8 cellular contexts compared by ENCODE assay signal in the genomic region with DNA sequence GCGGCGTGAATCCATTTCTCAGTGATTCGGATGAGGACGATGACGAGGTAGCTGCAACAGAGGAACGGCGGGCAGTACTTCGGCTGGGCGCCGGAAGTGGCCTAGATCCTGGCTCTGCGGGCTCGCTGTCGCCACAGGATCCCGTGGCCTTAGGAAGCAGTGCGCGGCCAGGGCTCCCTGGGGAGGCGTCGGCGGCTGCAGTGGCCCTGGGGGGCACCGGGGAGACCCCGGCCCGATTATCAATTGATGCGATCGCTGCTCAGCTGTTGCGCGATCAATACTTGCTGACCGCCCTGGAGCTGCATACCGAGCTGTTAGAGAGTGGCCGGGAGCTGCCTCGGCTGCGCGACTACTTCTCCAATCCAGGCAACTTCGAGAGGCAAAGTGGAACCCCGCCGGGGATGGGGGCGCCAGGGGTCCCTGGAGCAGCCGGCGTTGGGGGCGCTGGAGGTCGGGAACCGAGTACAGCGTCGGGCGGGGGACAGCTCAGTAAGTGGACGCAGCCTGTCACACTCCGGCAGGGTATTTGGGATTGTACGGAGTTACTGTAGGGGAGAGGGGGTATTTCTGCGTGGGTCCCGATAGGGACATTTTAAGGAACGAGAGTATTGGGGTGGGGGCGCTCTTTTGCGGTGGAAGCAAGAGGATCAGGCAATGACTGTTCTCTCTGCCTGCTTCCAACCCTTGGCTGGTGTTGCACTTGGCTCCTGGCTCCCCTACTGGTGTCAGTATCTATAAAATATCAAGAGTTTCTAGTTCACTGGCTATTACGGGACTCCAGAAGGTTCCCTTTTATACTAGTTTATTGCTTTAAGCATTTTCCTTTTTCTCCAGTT. TPM values are rescaled to one million over a fixed set of nuclear protein-coding genes. Genes with fewer than 3 reads are reported as not detected.
DNase-seq lines count a peak whose midpoint lies in the region; ATAC-seq and TF ChIP-seq lines count a peak whose summit lies in the region.

No MANE protein-coding gene starts in this region.

- peak; percentile 70 for DNase-seq in ELR (ENCODE audit: low read depth)
- DNase-seq in HCT116 (ENCODE audit: low read depth, low spot score), result no peak
- DNase-seq in NCI-H526 treated with DMSO at 0.1 percent for 48 hours (lab: John Stamatoyannopoulos, UW), result peak; percentile 43
- DNase-seq in activated T-helper 1 cell treated with anti-CD3 and anti-CD28 coated beads, Interleukin-12 subunit alpha, Interleukin-12 subunit beta, Interleukin-2, Interleukin-4 antibody, amounts not matched to agents 30 ng/mL and 10 ng/mL and 1 ng/mL, durations not matched to agents 14 hours and 24 hours and 36 hours (ENCODE audit: low spot score), result no peak
- DNase-seq in fibroblast of mammary gland (ENCODE audit: low read depth), result peak; percentile 30
- no peak for DNase-seq in vagina (ENCODE audit: extremely low spot score in 2 of 2)

- no peak; a peak in 1 of 6 replicates for TF ChIP-seq CTCF in HCT116 (IDR thresholded peaks at IDR 0.05 in 2 of 3, conservative IDR thresholded peaks at IDR 0.05 in 1 of 3; ENCODE audit: borderline replicate concordance in 1 of 3, insufficient read depth in 1 of 3, low read depth in 2 of 3, low read length in 2 of 3)
- TF ChIP-seq CTCF in fibroblast of mammary gland (conservative IDR thresholded peaks at IDR 0.05; ENCODE audit: control insufficient read depth, insufficient read depth, low read depth, low read length), result peak; percentile 10
- TF ChIP-seq CTCF in nephron (IDR thresholded peaks at IDR 0.05; ENCODE audit: unreplicated experiment in 3 of 3), result no peak
- no peak for TF ChIP-seq CTCF in vagina (IDR thresholded peaks at IDR 0.05)

- peak overlapping the region; percentile 81 for H3K9ac ChIP-seq in HCT116 (ENCODE audit: low read length)

- H3K9me3 Mint-ChIP-seq in activated T-helper 1 cell treated with anti-CD3 and anti-CD28 coated beads, Interleukin-12 subunit alpha, Interleukin-12 subunit beta, Interleukin-2, Interleukin-4 antibody, amounts not matched to agents 30 ng/mL and 10 ng/mL and 1 ng/mL, durations not matched to agents 14 hours and 24 hours and 36 hours, result peaks cover 7% of the 10 kb centered on the region
- peaks cover 3% of the 10 kb centered on the region for H3K9me3 Mint-ChIP-seq in nephron

- H3K9me3 ChIP-seq in HCT116 (ENCODE audit: control insufficient read depth in 1 of 2, insufficient read depth in 1 of 2, low read depth in 1 of 2, low read length in 2 of 2) (no peaks in the 10 kb centered on the region), vagina (no peaks in the 10 kb centered on the region)

- TF ChIP-seq POLR2A in HCT116 (IDR thresholded peaks at IDR 0.05; ENCODE audit: borderline replicate concordance, extremely low read depth, insufficient read depth, insufficient read length), result no peak
- no peak for TF ChIP-seq POLR2A in vagina (IDR thresholded peaks at IDR 0.05)

- POLR2A ChIA-PET in HCT116 (lab: Charles Lee), result interaction anchor here (1.0 to 1.3 kb wide), 2 partner anchors 12 to 38 kb away, joined by 3 to 4 read pairs; no protein-coding TSS in a partner anchor

- no TSS peak for BruUV-seq in HCT116 (replicated peaks; lab: Mats Ljungman, UMichigan)

- intact Hi-C loops in HCT116 (cut with micrococcal nuclease), result loop anchor here (10.0 kb wide), 1 partner anchor 1177 kb away; the partner anchor contains the start of gene KDSR
- intact Hi-C loops in activated T-helper 1 cell treated with anti-CD3 and anti-CD28 coated beads, Interleukin-12 subunit alpha, Interleukin-12 subunit beta, Interleukin-2, Interleukin-4 antibody, amounts not matched to agents 30 ng/mL and 10 ng/mL and 1 ng/mL, durations not matched to agents 14 hours and 24 hours and 36 hours (cut with micrococcal nuclease), result loop anchor here (1.0 to 5.0 kb wide), 17 partner anchors 10 to 1760 kb away; partner anchors contain the start of genes HMSD, KDSR, PHLPP1 and VPS4B
- intact Hi-C loops in vagina (cut with DNase I), result no loop called here

- peak overlapping the region; percentile 89 to 96 for H3K4me3 ChIP-seq in HCT116 (replicated peaks in 1 of 2; ENCODE audit: low read depth in 1 of 2, low read length in 2 of 2)
- H3K4me3 ChIP-seq in fibroblast of mammary gland (ENCODE audit: control insufficient read depth, low read depth, low read length), result peak overlapping the region; percentile 96
- peak overlapping the region; percentile 82 to 100 for H3K4me3 ChIP-seq in vagina

- H3K27me3 Mint-ChIP-seq in activated T-helper 1 cell treated with anti-CD3 and anti-CD28 coated beads, Interleukin-12 subunit alpha, Interleukin-12 subunit beta, Interleukin-2, Interleukin-4 antibody, amounts not matched to agents 30 ng/mL and 10 ng/mL and 1 ng/mL, durations not matched to agents 14 hours and 24 hours and 36 hours (ENCODE audit: insufficient read depth), result no peaks in the 10 kb centered on the region
- no peaks in the 10 kb centered on the region for H3K27me3 Mint-ChIP-seq in nephron (ENCODE audit: low read depth)

- H3K27me3 ChIP-seq in HCT116 (ENCODE audit: insufficient read depth, low read length) (no peaks in the 10 kb centered on the region), vagina (no peaks in the 10 kb centered on the region)

- H3K79me2 ChIP-seq in HCT116 (ENCODE audit: insufficient read depth, low read length), result peaks cover 72% of the 10 kb centered on the region

- H4K20me1 ChIP-seq in HCT116 (ENCODE audit: insufficient read depth), result no peaks in the 10 kb centered on the region

- no peaks in the 10 kb centered on the region for H3K9me2 ChIP-seq in HCT116 (ENCODE audit: insufficient read depth)

- peak; percentile 13 for ATAC-seq in HCT116
- no peak for ATAC-seq in HG03565 (IDR thresholded peaks at IDR 0.05; ENCODE audit: unreplicated experiment)

- CTCF ChIA-PET in HCT116 (lab: Charles Lee), result interaction anchor here (1.3 to 1.6 kb wide), 5 partner anchors 9 to 395 kb away, joined by 3 to 9 read pairs (median 4); no protein-coding TSS in a partner anchor

- H3K4me1 Mint-ChIP-seq in activated T-helper 1 cell treated with anti-CD3 and anti-CD28 coated beads, Interleukin-12 subunit alpha, Interleukin-12 subunit beta, Interleukin-2, Interleukin-4 antibody, amounts not matched to agents 30 ng/mL and 10 ng/mL and 1 ng/mL, durations not matched to agents 14 hours and 24 hours and 36 hours (ENCODE audit: low read depth), result peaks cover 68% of the 10 kb centered on the region
- H3K4me1 Mint-ChIP-seq in nephron, result peaks cover 27% of the 10 kb centered on the region

- H3K27ac Mint-ChIP-seq in activated T-helper 1 cell treated with anti-CD3 and anti-CD28 coated beads, Interleukin-12 subunit alpha, Interleukin-12 subunit beta, Interleukin-2, Interleukin-4 antibody, amounts not matched to agents 30 ng/mL and 10 ng/mL and 1 ng/mL, durations not matched to agents 14 hours and 24 hours and 36 hours, result peak overlapping the region; percentile 96
- H3K27ac Mint-ChIP-seq in nephron, result peak overlapping the region; percentile 80 to 98 (median 92)

- peak overlapping the region; percentile 74 for H3K27ac ChIP-seq in HCT116 (ENCODE audit: low read depth, low read length)
- H3K27ac ChIP-seq in vagina, result peak overlapping the region; percentile 78

- no peak overlapping the region for H2AFZ ChIP-seq in HCT116 (ENCODE audit: low read depth, low read length, poor library complexity, severe bottlenecking)

- TF ChIP-seq RAD21 in HCT116 (IDR thresholded peaks at IDR 0.05; ENCODE audit: low read depth), result no peak

- H3K36me3 Mint-ChIP-seq in activated T-helper 1 cell treated with anti-CD3 and anti-CD28 coated beads, Interleukin-12 subunit alpha, Interleukin-12 subunit beta, Interleukin-2, Interleukin-4 antibody, amounts not matched to agents 30 ng/mL and 10 ng/mL and 1 ng/mL, durations not matched to agents 14 hours and 24 hours and 36 hours (ENCODE audit: low read depth), result peaks cover 29% of the 10 kb centered on the region
- H3K36me3 Mint-ChIP-seq in nephron (ENCODE audit: low read depth), result peaks cover 9% of the 10 kb centered on the region

- H3K4me1 ChIP-seq in HCT116 (ENCODE audit: control insufficient read depth in 1 of 2, insufficient read depth in 2 of 2, low read length in 2 of 2) (peaks cover 7 to 14% of the 10 kb centered on the region in 2 experiments; a peak in 3 of 4 replicates), vagina (peaks cover 53% of the 10 kb centered on the region)

- H3K36me3 ChIP-seq in HCT116 (ENCODE audit: control insufficient read depth in 1 of 2, insufficient read depth in 2 of 2, low read length in 2 of 2), result no peaks in the 10 kb centered on the region
- no peaks in the 10 kb centered on the region for H3K36me3 ChIP-seq in vagina

- RAD21 ChIA-PET in HCT116 (lab: Charles Lee; ENCODE audit: low non-redundant PET in 1 of 2, low total read pairs in 2 of 2, uncharacterized antibody in 2 of 2, unreplicated experiment in 2 of 2), result no interaction called here

- peak overlapping the region; percentile 99 for H3K4me3 Mint-ChIP-seq in activated T-helper 1 cell treated with anti-CD3 and anti-CD28 coated beads, Interleukin-12 subunit alpha, Interleukin-12 subunit beta, Interleukin-2, Interleukin-4 antibody, amounts not matched to agents 30 ng/mL and 10 ng/mL and 1 ng/mL, durations not matched to agents 14 hours and 24 hours and 36 hours
- H3K4me3 Mint-ChIP-seq in nephron, result peak overlapping the region; percentile 92 to 100 (median 97)

- H3K4me2 ChIP-seq in HCT116 (ENCODE audit: low read length), result peak overlapping the region; percentile 91

TF ChIP-seq in HCT116, 20 proteins besides CTCF, POLR2A, EP300 and RAD21:
- TF ChIP-seq ZFX (IDR thresholded peaks at IDR 0.05) (no peak; the same call in 1 of the 2 replicates), MAX (IDR thresholded peaks at IDR 0.05) (0 out of 2 replicates have a peak, but pooled peaks have one; percentile 20), EGR1 (IDR thresholded peaks at IDR 0.05; ENCODE audit: low read depth) (no peak), POLR2AphosphoS5 (IDR thresholded peaks at IDR 0.05; ENCODE audit: low read depth, low read length) (no peak), SRF (IDR thresholded peaks at IDR 0.05; ENCODE audit: low read depth) (no peak)

RNA-seq across cellular contexts. Expression of gene RELCH, which starts 0.7 kb away (rescaled TPM):
- 17.4 TPM for total RNA-seq in HCT116 (2021; ENCODE audit: unreplicated experiment)
- polyA plus RNA-seq in HCT116 (2012), result 10.3 and 11.4 TPM in 2 replicates
- total RNA-seq in activated T-helper 1 cell treated with anti-CD3 and anti-CD28 coated beads, Interleukin-12 subunit alpha, Interleukin-12 subunit beta, Interleukin-2, Interleukin-4 antibody, amounts not matched to agents 30 ng/mL and 10 ng/mL and 1 ng/mL, durations not matched to agents 14 hours and 24 hours and 36 hours, result 32.6 and 34.5 TPM in 2 replicates
- 59.9 TPM for total RNA-seq in vagina

RNA-seq across cellular contexts. Expression of gene PIGN, which starts 0.9 kb away (rescaled TPM):
- 12.2 TPM for total RNA-seq in HCT116 (2021; ENCODE audit: unreplicated experiment)
- polyA plus RNA-seq in HCT116 (2012), result 3.3 and 4.4 TPM in 2 replicates
- 28.5 and 36.1 TPM in 2 replicates for total RNA-seq in activated T-helper 1 cell treated with anti-CD3 and anti-CD28 coated beads, Interleukin-12 subunit alpha, Interleukin-12 subunit beta, Interleukin-2, Interleukin-4 antibody, amounts not matched to agents 30 ng/mL and 10 ng/mL and 1 ng/mL, durations not matched to agents 14 hours and 24 hours and 36 hours
- total RNA-seq in vagina, result 34.4 TPM

Comparison
In these comparisons a context has a peak if more than half of its experiments do, and no peak if none do; other contexts are left out.
1. DNase-seq: peak in ELR (single experiment), NCI-H526 treated with DMSO at 0.1 percent for 48 hours (single experiment) and fibroblast of mammary gland (single experiment); none in HCT116 (single experiment), activated T-helper 1 cell treated with anti-CD3 and anti-CD28 coated beads, Interleukin-12 subunit alpha, Interleukin-12 subunit beta, Interleukin-2, Interleukin-4 antibody, amounts not matched to agents 30 ng/mL and 10 ng/mL and 1 ng/mL, durations not matched to agents 14 hours and 24 hours and 36 hours (single experiment) and vagina (0 of 2).
2. Peak in every context shown above with its lines, with median percentiles within 50 percentile points of each other: H3K4me3 ChIP-seq.